Comparison of ENCODE assay signal across 11 cellular contexts in genomic region chr9:16417101-16417500, GRCh38.
DNase-seq lines count a peak whose midpoint lies in the region; ATAC-seq and TF ChIP-seq lines count a peak whose summit lies in the region.
"Had no signal": no experiment of that assay in that cellular context is flagged by ENCODE, and none has a peak within 500 bp of the region (broad histone marks: within the 10 kb centered on the region; RNA-seq: fewer than 3 reads in every experiment).

No MANE protein-coding gene starts in this region.

- no peak overlapping the region for H3K4me3 Mint-ChIP-seq in WTC11
- H3K4me3 Mint-ChIP-seq in stimulated activated memory B cell treated with anti-CD40 and anti-IgM and Interleukin-4, amounts not matched to agents 10 μg/mL and 1 μg/mL and 100 μg/mL, for 72 hours, result no peak overlapping the region
- H3K4me3 Mint-ChIP-seq: naive thymus-derived CD8-positive, alpha-beta T cell had no signal

- CTCF ChIA-PET in AG04449 (lab: Yijun Ruan, JAX) (no interaction called here), WTC11 (lab: Charles Lee) (no interaction called here)

- peak overlapping the region; percentile 24; the same call in 1 of the 2 replicates for H3K27ac Mint-ChIP-seq in WTC11
- no peak overlapping the region for H3K27ac Mint-ChIP-seq in stimulated activated memory B cell treated with anti-CD40 and anti-IgM and Interleukin-4, amounts not matched to agents 10 μg/mL and 1 μg/mL and 100 μg/mL, for 72 hours
- H3K27ac Mint-ChIP-seq: naive thymus-derived CD8-positive, alpha-beta T cell had no signal

- DNase-seq in AG04449 (ENCODE audit: low read depth, low spot score) (peak; percentile 65), WTC11 (ENCODE audit: low spot score) (no peak), left lung (no peak), AML-193 (lab: John Stamatoyannopoulos, UW) (no peak), omental fat pad (ENCODE audit: low spot score) (no peak)
- DNase-seq: effector CD4-positive, alpha-beta T cell; naive thymus-derived CD8-positive, alpha-beta T cell; stimulated activated naive CD4-positive, alpha-beta T cell had no signal

- H3K4me3 ChIP-seq in AG04449 (ENCODE audit: low read depth, low read length) (no peak overlapping the region), left lung (no peak overlapping the region)

- no peaks in the 10 kb centered on the region for H3K9me3 ChIP-seq in left lung

- H3K27ac ChIP-seq in left lung, result peak overlapping the region in 1 of 2 donors; percentile 33

- peaks cover 48% of the 10 kb centered on the region for H3K4me1 Mint-ChIP-seq in WTC11
- H3K4me1 Mint-ChIP-seq in stimulated activated memory B cell treated with anti-CD40 and anti-IgM and Interleukin-4, amounts not matched to agents 10 μg/mL and 1 μg/mL and 100 μg/mL, for 72 hours, result no peaks in the 10 kb centered on the region

- H3K9me3 Mint-ChIP-seq in WTC11, result peaks cover 14% of the 10 kb centered on the region
- H3K9me3 Mint-ChIP-seq in stimulated activated memory B cell treated with anti-CD40 and anti-IgM and Interleukin-4, amounts not matched to agents 10 μg/mL and 1 μg/mL and 100 μg/mL, for 72 hours, result peaks cover 3% of the 10 kb centered on the region

- peaks cover 0 to 3% of the 10 kb centered on the region in 2 donors for H3K36me3 ChIP-seq in left lung

- POLR2A ChIA-PET in AG04449 (lab: Yijun Ruan, JAX), result interaction anchor here (0.6 kb wide), 1 partner anchor 99 kb away, joined by 3 read pairs; no protein-coding TSS in a partner anchor
- POLR2A ChIA-PET in WTC11 (lab: Charles Lee), result no interaction called here

- TF ChIP-seq CTCF in AG04449 (IDR thresholded peaks at IDR 0.05; ENCODE audit: insufficient read depth, low read length, missing control alignments), result no peak
- no peak for TF ChIP-seq CTCF in WTC11 (IDR thresholded peaks at IDR 0.05)
- TF ChIP-seq CTCF in left lung (IDR thresholded peaks at IDR 0.05), result no peak
- TF ChIP-seq CTCF in omental fat pad (IDR thresholded peaks at IDR 0.05), result no peak

- H3K36me3 Mint-ChIP-seq in WTC11, result peaks cover 25% of the 10 kb centered on the region
- no peaks in the 10 kb centered on the region for H3K36me3 Mint-ChIP-seq in stimulated activated memory B cell treated with anti-CD40 and anti-IgM and Interleukin-4, amounts not matched to agents 10 μg/mL and 1 μg/mL and 100 μg/mL, for 72 hours
- H3K36me3 Mint-ChIP-seq: naive thymus-derived CD8-positive, alpha-beta T cell had no signal

- H3K4me1 ChIP-seq in left lung, result no peaks in the 10 kb centered on the region

- intact Hi-C loops in left lung (cut with DNase I), result no loop called here

- H3K27me3 Mint-ChIP-seq in WTC11 (ENCODE audit: low read depth), result no peaks in the 10 kb centered on the region
- H3K27me3 Mint-ChIP-seq in stimulated activated memory B cell treated with anti-CD40 and anti-IgM and Interleukin-4, amounts not matched to agents 10 μg/mL and 1 μg/mL and 100 μg/mL, for 72 hours, result no peaks in the 10 kb centered on the region

- no peaks in the 10 kb centered on the region for H3K27me3 ChIP-seq in left lung

- peak; percentile 77 for ATAC-seq in HG02870 (IDR thresholded peaks at IDR 0.05; ENCODE audit: unreplicated experiment)
- ATAC-seq in WTC11, result no peak
- ATAC-seq in left lung, result peak; percentile 56
- no peak for ATAC-seq in omental fat pad (ENCODE audit: low FRiP score)
- ATAC-seq in stimulated activated memory B cell treated with anti-CD40 and anti-IgM and Interleukin-4, amounts not matched to agents 10 μg/mL and 1 μg/mL and 100 μg/mL, for 72 hours, result no peak
- ATAC-seq in GM19455 (IDR thresholded peaks at IDR 0.05; ENCODE audit: unreplicated experiment), result no peak
- ATAC-seq: naive thymus-derived CD8-positive, alpha-beta T cell had no signal

TF ChIP-seq in WTC11, 78 proteins besides CTCF, POLR2A, EP300 and RAD21:
- TF ChIP-seq ATF3 (CRISPR knock-in tag; conservative IDR thresholded peaks at IDR 0.05) (no peak), TEAD4 (CRISPR knock-in tag; IDR thresholded peaks at IDR 0.05) (no peak), ATF2 (CRISPR knock-in tag; IDR thresholded peaks at IDR 0.05; ENCODE audit: borderline replicate concordance, low read depth) (no peak), PRRX2 (CRISPR knock-in tag; IDR thresholded peaks at IDR 0.05) (no peak), FOXP1 (CRISPR knock-in tag; IDR thresholded peaks at IDR 0.05; ENCODE audit: borderline replicate concordance) (no peak), RORB (CRISPR knock-in tag; IDR thresholded peaks at IDR 0.05) (no peak), ZBTB43 (CRISPR knock-in tag; IDR thresholded peaks at IDR 0.05) (no peak), FOXK1 (CRISPR knock-in tag; IDR thresholded peaks at IDR 0.05) (no peak), JAZF1 (CRISPR knock-in tag; IDR thresholded peaks at IDR 0.05) (no peak), CREB1 (CRISPR knock-in tag; IDR thresholded peaks at IDR 0.05) (no peak), IRF2 (CRISPR knock-in tag; IDR thresholded peaks at IDR 0.05; ENCODE audit: borderline replicate concordance, low read depth) (no peak), E2F4 (CRISPR knock-in tag; IDR thresholded peaks at IDR 0.05; ENCODE audit: borderline replicate concordance, low read depth) (no peak), ETV6 (CRISPR knock-in tag; IDR thresholded peaks at IDR 0.05) (no peak), KAT7 (CRISPR knock-in tag; IDR thresholded peaks at IDR 0.05; ENCODE audit: borderline replicate concordance) (no peak), GABPB1 (CRISPR knock-in tag; IDR thresholded peaks at IDR 0.05) (no peak)
TF ChIP-seq in WTC11: peak in this region for 0.

Comparison
In these comparisons a context has a peak if more than half of its experiments do, and no peak if none do; other contexts are left out.
1. ATAC-seq: peak in HG02870 (single experiment) and left lung (single experiment); none in WTC11 (single experiment), omental fat pad (single experiment), stimulated activated memory B cell treated with anti-CD40 and anti-IgM and Interleukin-4, amounts not matched to agents 10 μg/mL and 1 μg/mL and 100 μg/mL, for 72 hours (single experiment) and GM19455 (single experiment).